ENCODE assay signal across 17 cellular contexts in the genomic region with DNA sequence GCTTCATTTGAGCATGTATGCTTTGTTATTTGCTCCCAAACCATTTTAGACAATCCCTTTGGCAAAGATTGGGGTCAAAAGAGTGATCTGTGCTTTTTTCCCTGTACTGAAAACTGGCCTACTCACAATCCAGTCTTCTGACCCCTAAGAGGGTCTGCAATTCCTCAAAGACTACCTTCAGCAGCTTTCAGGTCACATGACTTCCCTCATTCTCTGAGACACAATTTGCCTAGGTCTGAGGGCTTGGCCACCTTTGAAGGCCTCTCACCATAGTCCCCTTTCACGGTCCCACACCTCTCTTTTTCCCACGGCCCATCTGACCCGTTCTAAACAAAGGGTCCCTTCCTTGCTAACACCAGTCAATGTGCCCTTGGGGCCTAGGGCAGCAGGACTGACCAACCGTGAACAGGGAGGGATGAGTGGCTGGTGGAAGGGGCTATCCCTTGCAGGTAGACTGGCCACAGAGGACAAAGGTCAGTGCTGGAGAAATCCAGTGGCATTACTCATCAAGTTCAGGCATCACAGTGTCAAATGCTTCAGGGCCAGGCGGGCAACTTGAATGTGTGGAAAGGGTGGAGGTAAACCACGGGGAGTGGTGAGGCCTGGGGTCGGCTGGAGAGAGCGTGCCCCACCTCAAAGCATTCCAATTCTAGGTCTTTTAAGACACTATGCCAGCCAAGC. TPM values are rescaled to one million over a fixed set of nuclear protein-coding genes. Genes with fewer than 3 reads are reported as not detected.
DNase-seq lines count a peak whose midpoint lies in the region; ATAC-seq and TF ChIP-seq lines count a peak whose summit lies in the region.
"Had no signal": no experiment of that assay in that cellular context is flagged by ENCODE, and none has a peak within 500 bp of the region (broad histone marks: within the 10 kb centered on the region; RNA-seq: fewer than 3 reads in every experiment).

No MANE protein-coding gene starts in this region.

- H3K27me3 ChIP-seq in A673 (replicated peaks; ENCODE audit: insufficient read depth, low read depth, low read length, poor library complexity): no peaks in the 10 kb centered on the region
- H3K27me3 ChIP-seq: vagina had no signal

- peak overlapping the region; percentile 51 for H3K4me3 Mint-ChIP-seq in Calu3 (ENCODE audit: low read depth, unreplicated experiment)
- peak overlapping the region; percentile 6 for H3K4me3 Mint-ChIP-seq in nephron progenitor cell
- H3K4me3 Mint-ChIP-seq: activated T-cell treated with anti-CD3 and anti-CD28 coated beads, Interleukin-2, amount 50 U/mL, for 4 hours; B cell; naive B cell had no signal

- ATAC-seq in GM21381 (IDR thresholded peaks at IDR 0.05; ENCODE audit: unreplicated experiment) (no peak), HG03097 (IDR thresholded peaks at IDR 0.05; ENCODE audit: low FRiP score, unreplicated experiment) (no peak)
- ATAC-seq: activated CD4-positive, CD25-positive, alpha-beta regulatory T cell treated with anti-CD3 and anti-CD28 coated beads, Interleukin-2, amount 50 U/mL, for 24 hours; activated T-cell treated with anti-CD3 and anti-CD28 coated beads, Interleukin-2, amount 50 U/mL, for 4 hours had no signal

- peak overlapping the region; percentile 67 for H3K27ac Mint-ChIP-seq in Calu3 (ENCODE audit: unreplicated experiment)
- H3K27ac Mint-ChIP-seq in nephron progenitor cell: peak overlapping the region; percentile 88
- H3K27ac Mint-ChIP-seq: B cell had no signal

- TF ChIP-seq CTCF in Calu3 (IDR thresholded peaks at IDR 0.05; ENCODE audit: unreplicated experiment) (no peak), epithelial cell of esophagus (IDR thresholded peaks at IDR 0.05; ENCODE audit: insufficient read depth, low read depth, low read length, missing control alignments) (no peak), nephron progenitor cell (IDR thresholded peaks at IDR 0.05) (no peak), A673 (conservative IDR thresholded peaks at IDR 0.05; ENCODE audit: low read depth, low read length) (no peak)

- DNase-seq in Calu3 (peak; percentile 90), LoVo (ENCODE audit: low spot score) (peak; percentile 95), epithelial cell of esophagus (ENCODE audit: low read depth) (peak; percentile 13), nephron progenitor cell (peak; percentile 33), germinal center (ENCODE audit: low spot score) (no peak), A673 (ENCODE audit: low spot score) (no peak)
- DNase-seq: activated T-cell treated with anti-CD3 and anti-CD28 coated beads, Interleukin-2, amount 50 U/mL, for 4 hours; naive B cell; NCI-H1092; NCI-H526 had no signal

- peaks cover 21% of the 10 kb centered on the region for H3K36me3 Mint-ChIP-seq in Calu3 (ENCODE audit: insufficient read depth, unreplicated experiment)
- peaks cover 39% of the 10 kb centered on the region for H3K36me3 Mint-ChIP-seq in nephron progenitor cell (ENCODE audit: low read depth)
- H3K36me3 Mint-ChIP-seq: naive B cell had no signal

- peaks cover 37% of the 10 kb centered on the region for H3K4me1 Mint-ChIP-seq in Calu3 (ENCODE audit: low read depth, unreplicated experiment)
- H3K4me1 Mint-ChIP-seq in nephron progenitor cell: peaks cover 42% of the 10 kb centered on the region
- H3K4me1 Mint-ChIP-seq: B cell had no signal

- no peaks in the 10 kb centered on the region for H3K4me1 ChIP-seq in A673 (ENCODE audit: insufficient read depth, low read length, poor library complexity, severe bottlenecking)

- CTCF ChIA-PET in Calu3 (lab: Charles Lee) (interaction anchor here (0.8 to 3.1 kb wide), 4 partner anchors 14 to 44 kb away, joined by 4 to 12 read pairs (median 10); no protein-coding TSS in a partner anchor), A673 (lab: Charles Lee) (interaction anchor here (1.2 kb wide), 1 partner anchor 45 kb away, joined by 6 read pairs; no protein-coding TSS in a partner anchor)

- BruUV-seq in Calu3 (replicated peaks; lab: Mats Ljungman, UMichigan) (no TSS peak), A673 (replicated peaks; lab: Mats Ljungman, UMichigan) (no TSS peak)

- H3K9me3 Mint-ChIP-seq in Calu3 (ENCODE audit: low read depth, unreplicated experiment) (no peaks in the 10 kb centered on the region), nephron progenitor cell (no peaks in the 10 kb centered on the region)
- H3K9me3 Mint-ChIP-seq: activated T-cell treated with anti-CD3 and anti-CD28 coated beads, Interleukin-2, amount 50 U/mL, for 4 hours; naive B cell had no signal

- H3K27ac ChIP-seq in A673 (ENCODE audit: low read depth, low read length, poor library complexity, severe bottlenecking): no peak overlapping the region
- H3K27ac ChIP-seq: HL-60 had no signal

- intact Hi-C loops in Calu3 (cut with micrococcal nuclease; ENCODE audit: unreplicated experiment): no loop called here
- intact Hi-C loops in A673 (cut with micrococcal nuclease; ENCODE audit: unreplicated experiment): no loop called here

- H3K9me3 ChIP-seq in A673 (ENCODE audit: low read depth, low read length, poor library complexity, severe bottlenecking): no peaks in the 10 kb centered on the region
- H3K9me3 ChIP-seq: vagina had no signal

- H3K27me3 Mint-ChIP-seq in Calu3 (ENCODE audit: unreplicated experiment) (peaks cover 5% of the 10 kb centered on the region), nephron progenitor cell (ENCODE audit: low read depth, poor library complexity) (peaks cover 3% of the 10 kb centered on the region)
- H3K27me3 Mint-ChIP-seq: B cell had no signal

- H3K36me3 ChIP-seq in A673 (ENCODE audit: insufficient read depth, low read length, poor library complexity, severe bottlenecking): no peaks in the 10 kb centered on the region

- POLR2A ChIA-PET in A673 (lab: Charles Lee; ENCODE audit: low non-redundant PET): no interaction called here

- H3K4me3 ChIP-seq in epithelial cell of esophagus (ENCODE audit: low read length) (no peak overlapping the region), A673 (ENCODE audit: low read depth, low read length, poor library complexity, severe bottlenecking) (no peak overlapping the region)
- H3K4me3 ChIP-seq: smooth muscle cell, vagina had no signal

RNA-seq across cellular contexts. Expression of a gene that starts 10.8 kb away (rescaled TPM):
- total RNA-seq in Calu3 (2022): 0.12 and 0.39 TPM in 2 replicates
- 0.69 and 1.2 TPM in 2 replicates for total RNA-seq in A673 (2021)
- total RNA-seq: activated T-cell treated with anti-CD3 and anti-CD28 coated beads, Interleukin-2, amount 50 U/mL, for 4 hours; B cell had no signal

RNA-seq across cellular contexts. Expression of a gene that starts 11.8 kb away (rescaled TPM):
- total RNA-seq in Calu3 (2022) (not detected in 2 replicates), A673 (2021) (not detected in 2 replicates)
- total RNA-seq: activated T-cell treated with anti-CD3 and anti-CD28 coated beads, Interleukin-2, amount 50 U/mL, for 4 hours; B cell; smooth muscle cell; vagina had no signal

RNA-seq across cellular contexts. Expression of a gene that starts 19.5 kb away (rescaled TPM):
- not detected in 2 replicates for total RNA-seq in Calu3 (2022)
- total RNA-seq in A673 (2021): not detected in 2 replicates
- total RNA-seq: activated T-cell treated with anti-CD3 and anti-CD28 coated beads, Interleukin-2, amount 50 U/mL, for 4 hours; B cell; smooth muscle cell; vagina had no signal

RNA-seq across cellular contexts. Expression of a gene that starts 27.6 kb away (rescaled TPM):
- total RNA-seq in Calu3 (2022) (18.9 and 27.6 TPM in 2 replicates), A673 (2021) (26.2 and 32.1 TPM in 2 replicates)

RNA-seq across cellular contexts. Expression of a gene that starts 58.0 kb away (rescaled TPM):
- total RNA-seq in Calu3 (2022): 5.2 TPM in 2 replicates
- 3.6 and 3.9 TPM in 2 replicates for total RNA-seq in A673 (2021)

Comparison
In these comparisons a context has a peak if more than half of its experiments do, and no peak if none do; other contexts are left out.
1. DNase-seq: peak in Calu3 (single experiment), LoVo (single experiment), epithelial cell of esophagus (single experiment) and nephron progenitor cell (single experiment); none in germinal center (single experiment) and A673 (single experiment).